16 cellular contexts compared by ENCODE assay signal in genomic region chr4:78779280-78779679, GRCh38. TPM values are rescaled to one million over a fixed set of nuclear protein-coding genes. Genes with fewer than 3 reads are reported as not detected.
DNase-seq lines count a peak whose midpoint lies in the region; ATAC-seq, FAIRE-seq and TF ChIP-seq lines count a peak whose summit lies in the region.
"Had no signal": no experiment of that assay in that cellular context is flagged by ENCODE, and none has a peak within 500 bp of the region (broad histone marks: within the 10 kb centered on the region; RNA-seq: fewer than 3 reads in every experiment).

No MANE protein-coding gene starts in this region.

- no peaks in the 10 kb centered on the region for H3K9me3 ChIP-seq in BLaER1
- H3K9me3 ChIP-seq in HAP-1 = no peaks in the 10 kb centered on the region
- H3K9me3 ChIP-seq in MG63 = no peaks in the 10 kb centered on the region

- peak; percentile 87 for FAIRE-seq in islet of Langerhans (lab: Jason Lieb, UNC)
- no peak for FAIRE-seq in H54 (lab: Jason Lieb, UNC)
- FAIRE-seq: small intestine had no signal

- no peaks in the 10 kb centered on the region for H3K27me3 ChIP-seq in BLaER1
- no peaks in the 10 kb centered on the region for H3K27me3 ChIP-seq in HAP-1 (ENCODE audit: low read depth)
- no peaks in the 10 kb centered on the region for H3K27me3 ChIP-seq in MG63

- no peak overlapping the region for H3K27ac ChIP-seq in BLaER1

- in situ Hi-C loops in HAP-1 (cut with MboI; ENCODE audit: low sequenced_read_pairs) = no loop called here

- no peak for TF ChIP-seq POLR2A in H54 (IDR thresholded peaks at IDR 0.05; ENCODE audit: low read depth, low read length)

- H3K36me3 ChIP-seq in BLaER1 = peaks cover 5% of the 10 kb centered on the region; the same call in 1 of the 2 replicates
- no peaks in the 10 kb centered on the region for H3K36me3 ChIP-seq in HAP-1 (replicated peaks)
- H3K36me3 ChIP-seq in MG63 = no peaks in the 10 kb centered on the region

- DNase-seq in OCI-M1 (lab: John Stamatoyannopoulos, UW) (peak; percentile 70), HAP-1 (ENCODE audit: low spot score in 2 of 2) (no peak), H54 (ENCODE audit: insufficient read length, low spot score) (no peak), MG63 (no peak)
- DNase-seq: activated CD4-positive, CD25-positive, alpha-beta regulatory T cell; activated T-cell treated with anti-CD3 and anti-CD28 coated beads for 4 hours; amygdala; C1 segment of cervical spinal cord; effector memory CD4-positive, alpha-beta T cell; naive thymus-derived CD8-positive, alpha-beta T cell; NCI-H524; small intestine had no signal

- ATAC-seq in GM18861 (IDR thresholded peaks at IDR 0.05; ENCODE audit: unreplicated experiment) (peak; percentile 20), HG02970 (IDR thresholded peaks at IDR 0.05; ENCODE audit: low FRiP score, unreplicated experiment) (no peak)
- ATAC-seq: naive thymus-derived CD8-positive, alpha-beta T cell had no signal

- peak overlapping the region; percentile 68 for H3K4me2 ChIP-seq in BLaER1

- H3K9ac ChIP-seq in BLaER1 = peak overlapping the region; percentile 95; the same call in 1 of the 2 replicates

- H3K4me1 ChIP-seq in BLaER1 (peaks cover 75% of the 10 kb centered on the region), HAP-1 (peaks cover 24% of the 10 kb centered on the region)

- H3K4me3 ChIP-seq in BLaER1 = peak overlapping the region; percentile 93; the same call in 1 of the 2 replicates
- H3K4me3 ChIP-seq in HAP-1 = no peak overlapping the region
- no peak overlapping the region for H3K4me3 ChIP-seq in MG63

- H4K20me1 ChIP-seq in BLaER1 = peaks cover 42% of the 10 kb centered on the region; the same call in 1 of the 2 replicates

RNA-seq across cellular contexts. Expression of gene BMP2K, which starts 3.1 kb away (rescaled TPM):
- 6.1 and 8.4 TPM in 2 replicates for total RNA-seq in MG63 (2014; rRNA removed; shearing (Covaris generic); ENCODE audit: low replicate concordance)
